ENCODE assay signal across 1 cellular context in genomic region chrX:132590350-132591026, GRCh38.
A peak's percentile ranks its signal among the peaks of the same experiment; 100 is the strongest.
TF ChIP-seq lines count a peak whose summit lies in the region.

No MANE protein-coding gene starts in this region.

TF ChIP-seq in HepG2, 621 proteins besides CTCF, POLR2A, EP300 and RAD21 (continued from another document and continues in another):
- TF ChIP-seq STAT6 (CRISPR knock-in tag; IDR thresholded peaks at IDR 0.05; ENCODE audit: borderline replicate concordance), result peak; percentile 80; the same call in 1 of the 2 replicates
- peak; percentile 98 for TF ChIP-seq SALL1 (CRISPR knock-in tag; IDR thresholded peaks at IDR 0.05)
- no peak for TF ChIP-seq RBFOX2 (IDR thresholded peaks at IDR 0.05; ENCODE audit: low read depth, low read length)
- peak; percentile 62; the same call in 1 of the 2 replicates for TF ChIP-seq ZNF614 (CRISPR knock-in tag; IDR thresholded peaks at IDR 0.05; ENCODE audit: borderline replicate concordance)
- peak; percentile 79; the same call in 1 of the 2 replicates for TF ChIP-seq MBD4 (IDR thresholded peaks at IDR 0.05; ENCODE audit: borderline replicate concordance, low read length)
- no peak for TF ChIP-seq NONO (IDR thresholded peaks at IDR 0.05)
- TF ChIP-seq NONO (CRISPR knock-in tag; conservative IDR thresholded peaks at IDR 0.05), result peak; percentile 70; the same call in 1 of the 2 replicates
- 0 out of 2 replicates have a peak, but pooled peaks have one; percentile 42 for TF ChIP-seq ZSCAN30 (CRISPR knock-in tag; IDR thresholded peaks at IDR 0.05)
- TF ChIP-seq ESRRA (CRISPR knock-in tag; IDR thresholded peaks at IDR 0.05; ENCODE audit: low read depth), result peak; percentile 56; the same call in 1 of the 2 replicates
- peak; percentile 63; the same call in 1 of the 2 replicates for TF ChIP-seq MYC (CRISPR knock-in tag; IDR thresholded peaks at IDR 0.05; ENCODE audit: borderline replicate concordance)
- TF ChIP-seq, protein P1, sequence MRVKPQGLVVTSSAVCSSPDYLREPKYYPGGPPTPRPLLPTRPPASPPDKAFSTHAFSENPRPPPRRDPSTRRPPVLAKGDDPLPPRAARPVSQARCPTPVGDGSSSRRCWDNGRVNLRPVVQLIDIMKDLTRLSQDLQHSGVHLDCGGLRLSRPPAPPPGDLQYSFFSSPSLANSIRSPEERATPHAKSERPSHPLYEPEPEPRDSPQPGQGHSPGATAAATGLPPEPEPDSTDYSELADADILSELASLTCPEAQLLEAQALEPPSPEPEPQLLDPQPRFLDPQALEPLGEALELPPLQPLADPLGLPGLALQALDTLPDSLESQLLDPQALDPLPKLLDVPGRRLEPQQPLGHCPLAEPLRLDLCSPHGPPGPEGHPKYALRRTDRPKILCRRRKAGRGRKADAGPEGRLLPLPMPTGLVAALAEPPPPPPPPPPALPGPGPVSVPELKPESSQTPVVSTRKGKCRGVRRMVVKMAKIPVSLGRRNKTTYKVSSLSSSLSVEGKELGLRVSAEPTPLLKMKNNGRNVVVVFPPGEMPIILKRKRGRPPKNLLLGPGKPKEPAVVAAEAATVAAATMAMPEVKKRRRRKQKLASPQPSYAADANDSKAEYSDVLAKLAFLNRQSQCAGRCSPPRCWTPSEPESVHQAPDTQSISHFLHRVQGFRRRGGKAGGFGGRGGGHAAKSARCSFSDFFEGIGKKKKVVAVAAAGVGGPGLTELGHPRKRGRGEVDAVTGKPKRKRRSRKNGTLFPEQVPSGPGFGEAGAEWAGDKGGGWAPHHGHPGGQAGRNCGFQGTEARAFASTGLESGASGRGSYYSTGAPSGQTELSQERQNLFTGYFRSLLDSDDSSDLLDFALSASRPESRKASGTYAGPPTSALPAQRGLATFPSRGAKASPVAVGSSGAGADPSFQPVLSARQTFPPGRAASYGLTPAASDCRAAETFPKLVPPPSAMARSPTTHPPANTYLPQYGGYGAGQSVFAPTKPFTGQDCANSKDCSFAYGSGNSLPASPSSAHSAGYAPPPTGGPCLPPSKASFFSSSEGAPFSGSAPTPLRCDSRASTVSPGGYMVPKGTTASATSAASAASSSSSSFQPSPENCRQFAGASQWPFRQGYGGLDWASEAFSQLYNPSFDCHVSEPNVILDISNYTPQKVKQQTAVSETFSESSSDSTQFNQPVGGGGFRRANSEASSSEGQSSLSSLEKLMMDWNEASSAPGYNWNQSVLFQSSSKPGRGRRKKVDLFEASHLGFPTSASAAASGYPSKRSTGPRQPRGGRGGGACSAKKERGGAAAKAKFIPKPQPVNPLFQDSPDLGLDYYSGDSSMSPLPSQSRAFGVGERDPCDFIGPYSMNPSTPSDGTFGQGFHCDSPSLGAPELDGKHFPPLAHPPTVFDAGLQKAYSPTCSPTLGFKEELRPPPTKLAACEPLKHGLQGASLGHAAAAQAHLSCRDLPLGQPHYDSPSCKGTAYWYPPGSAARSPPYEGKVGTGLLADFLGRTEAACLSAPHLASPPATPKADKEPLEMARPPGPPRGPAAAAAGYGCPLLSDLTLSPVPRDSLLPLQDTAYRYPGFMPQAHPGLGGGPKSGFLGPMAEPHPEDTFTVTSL (CRISPR knock-in tag; IDR thresholded peaks at IDR 0.05; ENCODE audit: borderline replicate concordance), result peak; percentile 94
- TF ChIP-seq ZMYM2 (CRISPR knock-in tag; IDR thresholded peaks at IDR 0.05), result peak; percentile 41; the same call in 1 of the 2 replicates
- TF ChIP-seq NKX3-1 (CRISPR knock-in tag; IDR thresholded peaks at IDR 0.05), result peak; percentile 94
- TF ChIP-seq CREB1 (IDR thresholded peaks at IDR 0.05), result peak; percentile 1; the same call in 1 of the 2 replicates
- peak; percentile 68; the same call in 1 of the 2 replicates for TF ChIP-seq CREB1 (CRISPR knock-in tag; IDR thresholded peaks at IDR 0.05)
- TF ChIP-seq, protein P2, sequence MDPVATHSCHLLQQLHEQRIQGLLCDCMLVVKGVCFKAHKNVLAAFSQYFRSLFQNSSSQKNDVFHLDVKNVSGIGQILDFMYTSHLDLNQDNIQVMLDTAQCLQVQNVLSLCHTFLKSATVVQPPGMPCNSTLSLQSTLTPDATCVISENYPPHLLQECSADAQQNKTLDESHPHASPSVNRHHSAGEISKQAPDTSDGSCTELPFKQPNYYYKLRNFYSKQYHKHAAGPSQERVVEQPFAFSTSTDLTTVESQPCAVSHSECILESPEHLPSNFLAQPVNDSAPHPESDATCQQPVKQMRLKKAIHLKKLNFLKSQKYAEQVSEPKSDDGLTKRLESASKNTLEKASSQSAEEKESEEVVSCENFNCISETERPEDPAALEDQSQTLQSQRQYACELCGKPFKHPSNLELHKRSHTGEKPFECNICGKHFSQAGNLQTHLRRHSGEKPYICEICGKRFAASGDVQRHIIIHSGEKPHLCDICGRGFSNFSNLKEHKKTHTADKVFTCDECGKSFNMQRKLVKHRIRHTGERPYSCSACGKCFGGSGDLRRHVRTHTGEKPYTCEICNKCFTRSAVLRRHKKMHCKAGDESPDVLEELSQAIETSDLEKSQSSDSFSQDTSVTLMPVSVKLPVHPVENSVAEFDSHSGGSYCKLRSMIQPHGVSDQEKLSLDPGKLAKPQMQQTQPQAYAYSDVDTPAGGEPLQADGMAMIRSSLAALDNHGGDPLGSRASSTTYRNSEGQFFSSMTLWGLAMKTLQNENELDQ (CRISPR knock-in tag; IDR thresholded peaks at IDR 0.05; ENCODE audit: borderline replicate concordance), result peak; percentile 24; the same call in 1 of the 2 replicates
- no peak for TF ChIP-seq ZNF749 (CRISPR knock-in tag; IDR thresholded peaks at IDR 0.05; ENCODE audit: borderline replicate concordance)
- TF ChIP-seq GATAD1 (CRISPR knock-in tag; IDR thresholded peaks at IDR 0.05), result peak; percentile 54; the same call in 1 of the 2 replicates
- peak; percentile 37; the same call in 1 of the 2 replicates for TF ChIP-seq PHF8 (CRISPR knock-in tag; IDR thresholded peaks at IDR 0.05)
- TF ChIP-seq TCF7L2 (IDR thresholded peaks at IDR 0.05; ENCODE audit: low read depth, low read length), result peak; percentile 97
- TF ChIP-seq, protein P3, sequence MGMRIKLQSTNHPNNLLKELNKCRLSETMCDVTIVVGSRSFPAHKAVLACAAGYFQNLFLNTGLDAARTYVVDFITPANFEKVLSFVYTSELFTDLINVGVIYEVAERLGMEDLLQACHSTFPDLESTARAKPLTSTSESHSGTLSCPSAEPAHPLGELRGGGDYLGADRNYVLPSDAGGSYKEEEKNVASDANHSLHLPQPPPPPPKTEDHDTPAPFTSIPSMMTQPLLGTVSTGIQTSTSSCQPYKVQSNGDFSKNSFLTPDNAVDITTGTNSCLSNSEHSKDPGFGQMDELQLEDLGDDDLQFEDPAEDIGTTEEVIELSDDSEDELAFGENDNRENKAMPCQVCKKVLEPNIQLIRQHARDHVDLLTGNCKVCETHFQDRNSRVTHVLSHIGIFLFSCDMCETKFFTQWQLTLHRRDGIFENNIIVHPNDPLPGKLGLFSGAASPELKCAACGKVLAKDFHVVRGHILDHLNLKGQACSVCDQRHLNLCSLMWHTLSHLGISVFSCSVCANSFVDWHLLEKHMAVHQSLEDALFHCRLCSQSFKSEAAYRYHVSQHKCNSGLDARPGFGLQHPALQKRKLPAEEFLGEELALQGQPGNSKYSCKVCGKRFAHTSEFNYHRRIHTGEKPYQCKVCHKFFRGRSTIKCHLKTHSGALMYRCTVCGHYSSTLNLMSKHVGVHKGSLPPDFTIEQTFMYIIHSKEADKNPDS (CRISPR knock-in tag; IDR thresholded peaks at IDR 0.05), result peak; percentile 64; the same call in 1 of the 2 replicates
- TF ChIP-seq, protein P4, sequence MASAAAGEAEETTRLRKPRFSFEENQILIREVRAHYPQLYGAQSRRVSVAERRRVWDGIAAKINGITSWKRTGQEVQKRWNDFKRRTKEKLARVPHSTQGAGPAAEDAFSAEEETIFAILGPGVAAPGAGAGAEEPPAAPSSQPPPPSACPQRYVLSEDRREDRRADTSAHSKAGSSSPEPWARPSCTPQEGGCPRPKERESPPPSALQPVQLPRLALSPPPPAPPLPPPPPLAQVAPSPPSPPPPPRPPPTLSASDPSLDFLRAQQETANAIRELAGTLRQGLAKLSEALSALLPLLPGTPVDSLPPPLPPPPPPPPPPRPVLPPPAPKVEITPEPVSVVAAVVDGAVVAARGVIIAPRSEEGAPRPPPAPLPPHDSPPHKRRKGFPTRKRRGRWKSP (CRISPR knock-in tag; IDR thresholded peaks at IDR 0.05), result peak; percentile 52; the same call in 1 of the 2 replicates
- TF ChIP-seq NCOA1 (CRISPR knock-in tag; IDR thresholded peaks at IDR 0.05), result peak; percentile 96; the same call in 1 of the 2 replicates
- TF ChIP-seq, protein P5, sequence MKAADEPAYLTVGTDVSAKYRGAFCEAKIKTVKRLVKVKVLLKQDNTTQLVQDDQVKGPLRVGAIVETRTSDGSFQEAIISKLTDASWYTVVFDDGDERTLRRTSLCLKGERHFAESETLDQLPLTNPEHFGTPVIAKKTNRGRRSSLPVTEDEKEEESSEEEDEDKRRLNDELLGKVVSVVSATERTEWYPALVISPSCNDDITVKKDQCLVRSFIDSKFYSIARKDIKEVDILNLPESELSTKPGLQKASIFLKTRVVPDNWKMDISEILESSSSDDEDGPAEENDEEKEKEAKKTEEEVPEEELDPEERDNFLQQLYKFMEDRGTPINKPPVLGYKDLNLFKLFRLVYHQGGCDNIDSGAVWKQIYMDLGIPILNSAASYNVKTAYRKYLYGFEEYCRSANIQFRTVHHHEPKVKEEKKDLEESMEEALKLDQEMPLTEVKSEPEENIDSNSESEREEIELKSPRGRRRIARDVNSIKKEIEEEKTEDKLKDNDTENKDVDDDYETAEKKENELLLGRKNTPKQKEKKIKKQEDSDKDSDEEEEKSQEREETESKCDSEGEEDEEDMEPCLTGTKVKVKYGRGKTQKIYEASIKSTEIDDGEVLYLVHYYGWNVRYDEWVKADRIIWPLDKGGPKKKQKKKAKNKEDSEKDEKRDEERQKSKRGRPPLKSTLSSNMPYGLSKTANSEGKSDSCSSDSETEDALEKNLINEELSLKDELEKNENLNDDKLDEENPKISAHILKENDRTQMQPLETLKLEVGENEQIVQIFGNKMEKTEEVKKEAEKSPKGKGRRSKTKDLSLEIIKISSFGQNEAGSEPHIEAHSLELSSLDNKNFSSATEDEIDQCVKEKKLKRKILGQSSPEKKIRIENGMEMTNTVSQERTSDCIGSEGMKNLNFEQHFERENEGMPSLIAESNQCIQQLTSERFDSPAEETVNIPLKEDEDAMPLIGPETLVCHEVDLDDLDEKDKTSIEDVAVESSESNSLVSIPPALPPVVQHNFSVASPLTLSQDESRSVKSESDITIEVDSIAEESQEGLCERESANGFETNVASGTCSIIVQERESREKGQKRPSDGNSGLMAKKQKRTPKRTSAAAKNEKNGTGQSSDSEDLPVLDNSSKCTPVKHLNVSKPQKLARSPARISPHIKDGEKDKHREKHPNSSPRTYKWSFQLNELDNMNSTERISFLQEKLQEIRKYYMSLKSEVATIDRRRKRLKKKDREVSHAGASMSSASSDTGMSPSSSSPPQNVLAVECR (CRISPR knock-in tag; IDR thresholded peaks at IDR 0.05; ENCODE audit: borderline replicate concordance), result peak; percentile 65; the same call in 1 of the 2 replicates
- TF ChIP-seq, protein P6, sequence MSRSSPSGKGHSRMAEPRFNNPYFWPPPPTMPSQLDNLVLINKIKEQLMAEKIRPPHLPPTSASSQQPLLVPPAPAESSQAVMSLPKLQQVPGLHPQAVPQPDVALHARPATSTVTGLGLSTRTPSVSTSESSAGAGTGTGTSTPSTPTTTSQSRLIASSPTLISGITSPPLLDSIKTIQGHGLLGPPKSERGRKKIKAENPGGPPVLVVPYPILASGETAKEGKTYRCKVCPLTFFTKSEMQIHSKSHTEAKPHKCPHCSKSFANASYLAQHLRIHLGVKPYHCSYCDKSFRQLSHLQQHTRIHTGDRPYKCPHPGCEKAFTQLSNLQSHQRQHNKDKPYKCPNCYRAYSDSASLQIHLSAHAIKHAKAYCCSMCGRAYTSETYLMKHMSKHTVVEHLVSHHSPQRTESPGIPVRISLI (CRISPR knock-in tag; IDR thresholded peaks at IDR 0.05; ENCODE audit: borderline replicate concordance), result peak; percentile 75; the same call in 1 of the 2 replicates
- peak; percentile 72; the same call in 1 of the 2 replicates for TF ChIP-seq KDM4B (CRISPR knock-in tag; IDR thresholded peaks at IDR 0.05)
- no peak for TF ChIP-seq MATR3 (CRISPR knock-in tag; IDR thresholded peaks at IDR 0.05)
- peak; percentile 35; the same call in 1 of the 2 replicates for TF ChIP-seq ZBTB37 (CRISPR knock-in tag; IDR thresholded peaks at IDR 0.05)
- no peak for TF ChIP-seq ZNF562 (CRISPR knock-in tag; IDR thresholded peaks at IDR 0.05; ENCODE audit: borderline replicate concordance)
- peak; percentile 67; the same call in 1 of the 2 replicates for TF ChIP-seq ZSCAN29 (CRISPR knock-in tag; conservative IDR thresholded peaks at IDR 0.05)
- TF ChIP-seq, protein P7, sequence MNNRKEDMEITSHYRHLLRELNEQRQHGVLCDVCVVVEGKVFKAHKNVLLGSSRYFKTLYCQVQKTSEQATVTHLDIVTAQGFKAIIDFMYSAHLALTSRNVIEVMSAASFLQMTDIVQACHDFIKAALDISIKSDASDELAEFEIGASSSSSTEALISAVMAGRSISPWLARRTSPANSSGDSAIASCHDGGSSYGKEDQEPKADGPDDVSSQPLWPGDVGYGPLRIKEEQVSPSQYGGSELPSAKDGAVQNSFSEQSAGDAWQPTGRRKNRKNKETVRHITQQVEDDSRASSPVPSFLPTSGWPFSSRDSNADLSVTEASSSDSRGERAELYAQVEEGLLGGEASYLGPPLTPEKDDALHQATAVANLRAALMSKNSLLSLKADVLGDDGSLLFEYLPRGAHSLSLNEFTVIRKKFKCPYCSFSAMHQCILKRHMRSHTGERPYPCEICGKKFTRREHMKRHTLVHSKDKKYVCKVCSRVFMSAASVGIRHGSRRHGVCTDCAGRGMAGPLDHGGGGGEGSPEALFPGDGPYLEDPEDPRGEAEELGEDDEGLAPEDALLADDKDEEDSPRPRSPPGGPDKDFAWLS (CRISPR knock-in tag; IDR thresholded peaks at IDR 0.05; ENCODE audit: borderline replicate concordance), result no peak
- no peak for TF ChIP-seq SSRP1 (CRISPR knock-in tag; IDR thresholded peaks at IDR 0.05)
